Comparison of ENCODE assay signal across 32 cellular contexts in genomic region chr13:95269756-95270155, GRCh38. TPM values are rescaled to one million over a fixed set of nuclear protein-coding genes. Genes with fewer than 3 reads are reported as not detected.
DNase-seq lines count a peak whose midpoint lies in the region; ATAC-seq, FAIRE-seq and TF ChIP-seq lines count a peak whose summit lies in the region.
"Had no signal": no experiment of that assay in that cellular context is flagged by ENCODE, and none has a peak within 500 bp of the region (broad histone marks: within the 10 kb centered on the region; RNA-seq: fewer than 3 reads in every experiment).

No MANE protein-coding gene starts in this region.

- H3K9me3 ChIP-seq in A549 (no peaks in the 10 kb centered on the region), IMR-90 (ENCODE audit: control insufficient read depth, insufficient read depth, low read length) (no peaks in the 10 kb centered on the region)
- H3K9me3 ChIP-seq: BE2C, MG63, SJSA1 had no signal

- H4K20me1 ChIP-seq in IMR-90 (ENCODE audit: insufficient read depth, low read length): peaks cover 6% of the 10 kb centered on the region

- peak overlapping the region; percentile 74 for H2BK20ac ChIP-seq in IMR-90 (ENCODE audit: low read depth, low read length)

- H3K27ac Mint-ChIP-seq in chondrocyte (ENCODE audit: unreplicated experiment) (peak overlapping the region; percentile 87), neural crest cell (ENCODE audit: unreplicated experiment) (peak overlapping the region; percentile 3)
- H3K27ac Mint-ChIP-seq: activated CD4-positive, alpha-beta memory T cell treated with anti-CD3 and anti-CD28 coated beads, Interleukin-2, amount 10 ng/mL, durations not matched to agents 7 days and 5 days; activated naive CD8-positive, alpha-beta T cell treated with anti-CD3 and anti-CD28 coated beads for 36 hours; activated T-helper 2 cell treated with anti-CD3 and anti-CD28 coated beads, Interferon-gamma antibody, Interleukin-2, Interleukin-4, amounts not matched to agents 10 μg/mL and 5 μg/mL and 100 μg/mL, durations not matched to agents 14 hours and 24 hours and 36 hours; type B pancreatic cell had no signal

- peak overlapping the region; percentile 74 for H4K91ac ChIP-seq in IMR-90 (ENCODE audit: insufficient read depth, low read depth, low read length)

- H3K56ac ChIP-seq in IMR-90 (ENCODE audit: extremely low read depth, insufficient read depth, low read length): peak overlapping the region; percentile 66

- H3K27me3 ChIP-seq in IMR-90 (ENCODE audit: control insufficient read depth, insufficient read depth, low read length): no peaks in the 10 kb centered on the region
- H3K27me3 ChIP-seq: BE2C, MG63, SJSA1 had no signal

- in situ Hi-C loops in IMR-90 (cut with MboI; ENCODE audit: low sequenced_read_pairs): no loop called here

- no TSS peak for BruUV-seq in IMR-90 (replicated peaks; lab: Mats Ljungman, UMichigan)

- H3K27me3 Mint-ChIP-seq in chondrocyte (ENCODE audit: low read depth): no peaks in the 10 kb centered on the region
- no peaks in the 10 kb centered on the region for H3K27me3 Mint-ChIP-seq in neural crest cell (ENCODE audit: low read depth)
- H3K27me3 Mint-ChIP-seq: activated CD4-positive, alpha-beta memory T cell treated with anti-CD3 and anti-CD28 coated beads, Interleukin-2, amount 10 ng/mL, durations not matched to agents 7 days and 5 days; activated naive CD8-positive, alpha-beta T cell treated with anti-CD3 and anti-CD28 coated beads for 36 hours; type B pancreatic cell had no signal

- FAIRE-seq in A549 (lab: Jason Lieb, UNC): no peak
- FAIRE-seq in GM19239 (lab: Jason Lieb, UNC): no peak
- FAIRE-seq: colon, G401.6, GM18507, TTC549 had no signal

- H2AFZ ChIP-seq in IMR-90 (replicated peaks; ENCODE audit: low read length, poor library complexity): no peak overlapping the region

- TF ChIP-seq EP300 in A549 (IDR thresholded peaks at IDR 0.05): no peak

- H3K4me2 ChIP-seq in A549: peak overlapping the region; percentile 81
- H3K4me2 ChIP-seq in IMR-90 (ENCODE audit: low read depth, low read length): no peak overlapping the region

- H3K27ac ChIP-seq in A549: peak overlapping the region; percentile 97 to 98
- H3K27ac ChIP-seq in IMR-90 (ENCODE audit: insufficient read depth, low read length): peak overlapping the region; percentile 97; the same call in 1 of the 2 replicates

- H3K4me1 ChIP-seq in A549: peaks cover 72% of the 10 kb centered on the region
- peaks cover 43% of the 10 kb centered on the region for H3K4me1 ChIP-seq in IMR-90 (ENCODE audit: control insufficient read depth, insufficient read depth, low read length)

- peak overlapping the region; percentile 82 for H3K4ac ChIP-seq in IMR-90 (ENCODE audit: low read depth, low read length)

- no peak for TF ChIP-seq CTCF in A549 (IDR thresholded peaks at IDR 0.05)
- no peak for TF ChIP-seq CTCF in IMR-90 (conservative IDR thresholded peaks at IDR 0.05; ENCODE audit: low read depth, low read length)
- no peak for TF ChIP-seq CTCF in chondrocyte (IDR thresholded peaks at IDR 0.05)
- TF ChIP-seq CTCF in neural crest cell (conservative IDR thresholded peaks at IDR 0.05): no peak

- intact Hi-C loops in IMR-90 (cut with micrococcal nuclease): no loop called here

- peaks cover 23% of the 10 kb centered on the region for H3K9me1 ChIP-seq in IMR-90 (ENCODE audit: insufficient read depth, low read length)

- POLR2A ChIA-PET in A549 (lab: Yijun Ruan, JAX) (interaction anchor here (0.5 kb wide), 1 partner anchor 11 kb away, joined by 4 read pairs; no protein-coding TSS in a partner anchor), IMR-90 (lab: Charles Lee; ENCODE audit: unreplicated experiment) (interaction anchor here (0.6 kb wide), 1 partner anchor 44 kb away, joined by 3 read pairs; no protein-coding TSS in a partner anchor)

- H3K4me3 ChIP-seq in A549 (no peak overlapping the region), IMR-90 (ENCODE audit: insufficient read depth, low read depth, low read length) (no peak overlapping the region)
- H3K4me3 ChIP-seq: MG63, SJSA1 had no signal

- peak overlapping the region; percentile 98 for H2BK5ac ChIP-seq in IMR-90 (ENCODE audit: low read depth, low read length, poor library complexity, severe bottlenecking)

- H3K9me3 Mint-ChIP-seq in chondrocyte (ENCODE audit: low read depth) (peaks cover 6% of the 10 kb centered on the region), neural crest cell (peaks cover 2% of the 10 kb centered on the region)

- no peak overlapping the region for H2AK9ac ChIP-seq in IMR-90 (replicated peaks; ENCODE audit: low read depth, low read length, poor library complexity)

- 66% methylated on average over 3 of the region's 3 CpGs for WGBS in A549 (ENCODE audit: missing lambda C conversion rate)
- no CpG with 5 or more reads among the region's 3 CpGs for WGBS in IMR-90 (ENCODE audit: extremely low coverage in 2 of 2, insufficient read length in 1 of 2), 2 experiments

- dilution Hi-C loops in IMR-90 (cut with HindIII; ENCODE audit: low sequenced_read_pairs, unreplicated experiment): no loop called here

- peaks cover 28 to 50% of the 10 kb centered on the region in 2 experiments for H3K79me1 ChIP-seq in IMR-90 (ENCODE audit: low read depth in 1 of 2, low read length in 2 of 2)

- H2BK15ac ChIP-seq in IMR-90 (ENCODE audit: low read depth, low read length): peak overlapping the region; percentile 59; the same call in 2 of the 3 replicates

- H3K9ac ChIP-seq in IMR-90 (ENCODE audit: low read depth, low read length): no peak overlapping the region

- H3K36me3 ChIP-seq in IMR-90 (ENCODE audit: control insufficient read depth, insufficient read depth, low read length): peaks cover 18% of the 10 kb centered on the region
- H3K36me3 ChIP-seq: BE2C, SJSA1 had no signal

- no peak for TF ChIP-seq RAD21 in A549 (conservative IDR thresholded peaks at IDR 0.05 in 1 of 2, IDR thresholded peaks at IDR 0.05 in 1 of 2)
- TF ChIP-seq RAD21 in IMR-90 (IDR thresholded peaks at IDR 0.05; ENCODE audit: low read length): no peak

- DNase-seq in A549 (ENCODE audit: low read depth in 1 of 2, low spot score in 1 of 2) (no peak), IMR-90 (no peak), chondrocyte (ENCODE audit: low spot score) (no peak), neural crest cell (ENCODE audit: low read depth, low spot score) (no peak), anterior cingulate cortex (lab: John Stamatoyannopoulos, UW) (no peak), GM19239 (ENCODE audit: insufficient read length, low spot score) (no peak), putamen (ENCODE audit: low spot score) (no peak), mucosa of gallbladder (ENCODE audit: low spot score) (no peak)
- DNase-seq: ACHN; activated CD4-positive, alpha-beta memory T cell treated with anti-CD3 and anti-CD28 coated beads, Interleukin-2, amount 10 ng/mL, durations not matched to agents 7 days and 5 days; activated CD4-positive, CD25-positive, alpha-beta regulatory T cell treated with anti-CD3 and anti-CD28 coated beads, Interleukin-2, amount 50 U/mL, for 72 hours; activated naive CD8-positive, alpha-beta T cell treated with anti-CD3 and anti-CD28 coated beads for 36 hours; BE2C; DMS53; foreskin melanocyte; KBM-7; mammary epithelial cell; MG63; NCI-H1105 treated with DMSO at 0.1 percent for 48 hours; NCI-H1930; NCI-H69; occipital lobe; stimulated activated CD4-positive, alpha-beta T cell treated with anti-CD3 and anti-CD28 coated beads, Interleukin-12 subunit alpha, Interleukin-12 subunit beta, amount 100 ng/mL, for 4 hours; stimulated activated CD4-positive, alpha-beta T cell treated with anti-CD3 and anti-CD28 coated beads, Interleukin-4, amount 100 ng/mL, for 1 hour had no signal

- H3K4me1 Mint-ChIP-seq in chondrocyte (ENCODE audit: low read depth): peaks cover 62% of the 10 kb centered on the region
- peaks cover 46% of the 10 kb centered on the region for H3K4me1 Mint-ChIP-seq in neural crest cell
- H3K4me1 Mint-ChIP-seq: activated CD4-positive, alpha-beta memory T cell treated with anti-CD3 and anti-CD28 coated beads, Interleukin-2, amount 10 ng/mL, durations not matched to agents 7 days and 5 days had no signal

- H3K18ac ChIP-seq in IMR-90 (ENCODE audit: low read depth, low read length): peak overlapping the region; percentile 98

- peak overlapping the region; percentile 89 for H3K23ac ChIP-seq in IMR-90 (ENCODE audit: low read depth, low read length)

- peak overlapping the region; percentile 96; the same call in 1 of the 2 replicates for H2BK120ac ChIP-seq in IMR-90 (ENCODE audit: low read depth, low read length)

- peak overlapping the region; percentile 15; the same call in 1 of the 2 replicates for H2AK5ac ChIP-seq in IMR-90 (ENCODE audit: low read depth, low read length)

- CTCF ChIA-PET in A549 (lab: Yijun Ruan, JAX): interaction anchor here (0.7 to 1.3 kb wide), 2 partner anchors 25 to 76 kb away, joined by 3 to 4 read pairs; no protein-coding TSS in a partner anchor
- CTCF ChIA-PET in IMR-90 (lab: Yijun Ruan, JAX): interaction anchor here (1.2 kb wide), 1 partner anchor 111 kb away, joined by 5 read pairs; no protein-coding TSS in a partner anchor

- no peak for ATAC-seq in A549
- no peak for ATAC-seq in IMR-90 (ENCODE audit: low read depth)
- ATAC-seq: esophagus mucosa had no signal

- peak overlapping the region; percentile 41 to 69; a peak in 3 of 4 replicates for H4K8ac ChIP-seq in IMR-90 (ENCODE audit: low read depth in 2 of 2, low read length in 2 of 2)

- TF ChIP-seq POLR2A in A549 (IDR thresholded peaks at IDR 0.05; ENCODE audit: low read length) (no peak), IMR-90 (IDR thresholded peaks at IDR 0.05; ENCODE audit: low read depth, low read length) (no peak)

- H3K14ac ChIP-seq in IMR-90 (replicated peaks; ENCODE audit: low read depth, low read length): peak overlapping the region; percentile 87

- H4K5ac ChIP-seq in IMR-90 (ENCODE audit: low read depth, low read length): peak overlapping the region; percentile 81

- no peak overlapping the region for H3K4me3 Mint-ChIP-seq in chondrocyte (ENCODE audit: unreplicated experiment)
- H3K4me3 Mint-ChIP-seq in neural crest cell: no peak overlapping the region
- H3K4me3 Mint-ChIP-seq: activated CD4-positive, alpha-beta memory T cell treated with anti-CD3 and anti-CD28 coated beads, Interleukin-2, amount 10 ng/mL, durations not matched to agents 7 days and 5 days; activated naive CD8-positive, alpha-beta T cell treated with anti-CD3 and anti-CD28 coated beads for 36 hours; type B pancreatic cell had no signal

- H3K36me3 Mint-ChIP-seq in chondrocyte (ENCODE audit: low read depth) (peaks cover 2% of the 10 kb centered on the region), neural crest cell (ENCODE audit: low read depth) (peaks cover 13% of the 10 kb centered on the region)

RNA-seq across cellular contexts. Expression of gene ABCC4, which starts 31.5 kb away (rescaled TPM):
- polyA plus RNA-seq in A549 (2011; rRNA removed) (46.4 and 56.2 TPM in 2 replicates), A549 (2017; fragmentation: RNase III; extraction: RNeasy Plus Mini Kit Qiagen cat#74134 plus additional on column Dnase treatment) (23.5 to 26.0 TPM (median 24.2 TPM) in 3 replicates), IMR-90 (2012; rRNA removed) (13.1 and 16.6 TPM in 2 replicates)
- polyA plus RNA-seq in A549 (2012; cell fraction: cytosol; rRNA removed): 10.1 and 11.9 TPM in 2 replicates
- polyA plus RNA-seq in A549 (2012; cell fraction: nucleus; rRNA removed): 12.6 and 16.8 TPM in 2 replicates
- polyA minus RNA-seq in A549 (2011; rRNA and poly(A)+ RNA removed): 154 and 157 TPM in 2 replicates
- total RNA-seq in IMR-90 (2012; rRNA removed) (41.4 and 56.1 TPM in 2 replicates), chondrocyte (7.2 to 11.2 TPM (median 10.6 TPM) in 3 replicates), neural crest cell (21.8 and 24.8 TPM in 2 replicates), mucosa of gallbladder (39.8 TPM)
- polyA plus RNA-seq in IMR-90 (2012; cell fraction: cytosol; rRNA removed): 6.5 and 6.8 TPM in 2 replicates
- 8.8 and 30.7 TPM in 2 replicates for polyA plus RNA-seq in IMR-90 (2012; cell fraction: nucleus; rRNA removed; ENCODE audit: low replicate concordance)
